ENCODE assay signal across 8 cellular contexts in the genomic region with DNA sequence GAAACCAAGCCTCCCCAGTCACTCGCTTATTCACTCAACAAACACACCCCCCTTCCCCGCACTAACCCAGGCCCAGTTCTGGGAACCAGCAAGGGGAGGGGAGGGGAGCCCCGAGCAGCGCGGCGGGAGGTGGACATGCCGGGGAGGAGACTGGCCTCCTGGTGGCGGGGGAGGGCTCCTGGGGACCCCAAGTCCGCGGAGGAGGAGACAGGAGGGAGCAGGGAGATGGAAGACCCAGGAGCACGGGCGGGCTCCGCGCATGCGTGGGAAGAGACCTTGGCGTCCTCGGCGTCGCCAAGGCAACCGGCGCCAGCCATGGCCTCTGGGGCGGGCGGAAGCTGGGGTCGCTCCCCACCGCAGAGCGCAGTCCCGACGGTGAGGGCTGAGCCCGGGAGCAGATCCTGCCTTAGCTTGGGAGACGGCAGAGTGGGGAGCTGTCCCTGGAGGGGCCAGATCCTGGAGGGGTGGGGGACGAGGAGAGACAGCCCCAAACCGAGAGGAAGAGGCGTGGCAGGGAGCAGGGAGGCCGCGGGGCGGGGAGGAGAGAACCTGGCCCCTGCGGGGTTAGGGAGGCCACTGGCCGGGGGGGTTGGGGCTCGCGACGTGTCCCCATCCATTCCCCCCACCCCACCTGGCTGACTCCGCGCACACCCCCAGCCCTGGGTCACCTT. TPM values are rescaled to one million over a fixed set of nuclear protein-coding genes. Genes with fewer than 3 reads are reported as not detected.
DNase-seq lines count a peak whose midpoint lies in the region.

Gene PRR29 (plus strand): TSS at position 302 of the 671 bp plus-strand sequence. CDS start 14 bp downstream, at position 316.

- H3K9me3 Mint-ChIP-seq in activated CD4-positive, alpha-beta memory T cell treated with anti-CD3 and anti-CD28 coated beads for 36 hours: no peaks in the 10 kb centered on the region

- H2BK12ac ChIP-seq in mesenchymal stem cell (ENCODE audit: low read length in 2 of 2): peak within 1 kb of the TSS in 1 of 2 experiments; percentile 29

- H3K4me1 ChIP-seq in ectodermal cell (ENCODE audit: control insufficient read depth, insufficient read depth, low read length) (peaks cover 3% of the 10 kb centered on the region), mesenchymal stem cell (ENCODE audit: control insufficient read depth, insufficient read depth, low read depth, low read length) (peaks cover 12% of the 10 kb centered on the region)

- H3K27ac ChIP-seq in ectodermal cell (ENCODE audit: insufficient read depth, low read depth, low read length, poor library complexity, severe bottlenecking) (no peak within 1 kb of the TSS), mesenchymal stem cell (ENCODE audit: low read length, poor library complexity, severe bottlenecking) (no peak within 1 kb of the TSS)

- no peak within 1 kb of the TSS for H3K14ac ChIP-seq in mesenchymal stem cell (ENCODE audit: low read length in 2 of 2)

- peak within 1 kb of the TSS; percentile 91 for H2AFZ ChIP-seq in mesenchymal stem cell (ENCODE audit: low read depth, low read length)

- POLR2A ChIA-PET in activated CD4-positive, alpha-beta memory T cell treated with anti-CD3 and anti-CD28 coated beads for 36 hours (lab: Charles Lee): interaction anchor here (1.0 to 1.7 kb wide), 3 partner anchors 20 to 67 kb away, joined by 3 read pairs; no protein-coding TSS in a partner anchor

- no peak within 1 kb of the TSS for H2AK5ac ChIP-seq in mesenchymal stem cell (ENCODE audit: low read length, severe bottlenecking)

- no peak within 1 kb of the TSS for H4K91ac ChIP-seq in mesenchymal stem cell (ENCODE audit: low read length)

- DNase-seq in COLO829 (ENCODE audit: low spot score) (peak; percentile 50), HCEC 1CT (peak; percentile 31), NCI-H226 (peak; percentile 35), mesenchymal stem cell (peak; percentile 74), cerebellar nuclear complex (lab: John Stamatoyannopoulos, UW) (no peak)
- peak; percentile 81 for DNase-seq in activated CD4-positive, alpha-beta memory T cell treated with anti-CD3 and anti-CD28 coated beads for 36 hours
- DNase-seq in stimulated activated CD8-positive, alpha-beta memory T cell treated with anti-CD3 and anti-CD28 coated beads, Interleukin-12 subunit alpha, Interleukin-12 subunit beta, amount 100 ng/mL, for 4 hours (ENCODE audit: low read depth): peak; percentile 57

- peak within 1 kb of the TSS; percentile 79 for H3K9ac ChIP-seq in mesenchymal stem cell (ENCODE audit: low read length)

- peak within 1 kb of the TSS; percentile 28 for H3K27ac Mint-ChIP-seq in activated CD4-positive, alpha-beta memory T cell treated with anti-CD3 and anti-CD28 coated beads for 36 hours

- no peaks in the 10 kb centered on the region for H3K36me3 Mint-ChIP-seq in activated CD4-positive, alpha-beta memory T cell treated with anti-CD3 and anti-CD28 coated beads for 36 hours

- peak within 1 kb of the TSS; percentile 88 for H3K4me3 Mint-ChIP-seq in activated CD4-positive, alpha-beta memory T cell treated with anti-CD3 and anti-CD28 coated beads for 36 hours

- WGBS in ectodermal cell, 2 experiments: 1% methylated on average over 41 to 43 of the region's 43 CpGs
- WGBS in mesenchymal stem cell: 1% methylated on average over 32 of the region's 43 CpGs

- H3K27me3 Mint-ChIP-seq in activated CD4-positive, alpha-beta memory T cell treated with anti-CD3 and anti-CD28 coated beads for 36 hours: peaks cover 3% of the 10 kb centered on the region

- no peaks in the 10 kb centered on the region for H3K79me1 ChIP-seq in mesenchymal stem cell (replicated peaks; ENCODE audit: low read length, poor library complexity, severe bottlenecking)

- peaks cover 29% of the 10 kb centered on the region for H3K4me1 Mint-ChIP-seq in activated CD4-positive, alpha-beta memory T cell treated with anti-CD3 and anti-CD28 coated beads for 36 hours (ENCODE audit: low read depth)

- no peak within 1 kb of the TSS for H2BK120ac ChIP-seq in mesenchymal stem cell (ENCODE audit: low read depth, low read length)

- H3K27me3 ChIP-seq in ectodermal cell (ENCODE audit: control insufficient read depth, insufficient read depth, low read length, poor library complexity, severe bottlenecking) (peaks cover 33% of the 10 kb centered on the region), mesenchymal stem cell (ENCODE audit: control insufficient read depth in 1 of 2, insufficient read depth in 1 of 2, low read length in 2 of 2) (peaks cover 47 to 53% of the 10 kb centered on the region in 2 experiments)

- H3K9me3 ChIP-seq in ectodermal cell (ENCODE audit: control insufficient read depth, low read length) (no peaks in the 10 kb centered on the region), mesenchymal stem cell (ENCODE audit: control insufficient read depth, low read length) (no peaks in the 10 kb centered on the region)

- H3K4me3 ChIP-seq in ectodermal cell (ENCODE audit: insufficient read depth, low read depth, low read length) (peak within 1 kb of the TSS; percentile 69), mesenchymal stem cell (ENCODE audit: insufficient read depth in 1 of 2, low read depth in 1 of 2, low read length in 2 of 2) (peak within 1 kb of the TSS; percentile 60 to 86)

- peak within 1 kb of the TSS; percentile 57 for H4K8ac ChIP-seq in mesenchymal stem cell (ENCODE audit: low read length)

- H2BK5ac ChIP-seq in mesenchymal stem cell (ENCODE audit: low read depth, low read length, poor library complexity, severe bottlenecking): no peak within 1 kb of the TSS

- no peak within 1 kb of the TSS for H3K23ac ChIP-seq in mesenchymal stem cell (ENCODE audit: low read length in 2 of 2)

- H3K36me3 ChIP-seq in ectodermal cell (ENCODE audit: control insufficient read depth, insufficient read depth, low read length) (no peaks in the 10 kb centered on the region), mesenchymal stem cell (ENCODE audit: control insufficient read depth in 1 of 2, insufficient read depth in 2 of 2, low read depth in 1 of 2, low read length in 2 of 2) (no peaks in the 10 kb centered on the region)

- H2BK15ac ChIP-seq in mesenchymal stem cell (ENCODE audit: low read depth, poor library complexity, severe bottlenecking): no peak within 1 kb of the TSS

- peak within 1 kb of the TSS; percentile 63 for H3K4me2 ChIP-seq in mesenchymal stem cell (ENCODE audit: low read length, poor library complexity, severe bottlenecking)

- peak within 1 kb of the TSS in 1 of 2 experiments; percentile 20 for H3K4ac ChIP-seq in mesenchymal stem cell (ENCODE audit: low read depth in 1 of 2, low read length in 2 of 2)

- intact Hi-C loops in activated CD4-positive, alpha-beta memory T cell treated with anti-CD3 and anti-CD28 coated beads for 36 hours (cut with micrococcal nuclease): loop anchor here (1.0 kb wide), 1 partner anchor 27 kb away; no protein-coding TSS in a partner anchor

- H3K18ac ChIP-seq in mesenchymal stem cell (ENCODE audit: low read depth in 1 of 2, low read length in 2 of 2): peak within 1 kb of the TSS; percentile 4 to 75

- CTCF ChIA-PET in activated CD4-positive, alpha-beta memory T cell treated with anti-CD3 and anti-CD28 coated beads for 36 hours (lab: Charles Lee): interaction anchor here (1.4 to 2.4 kb wide), 3 partner anchors 28 to 135 kb away, joined by 3 to 9 read pairs (median 3); no protein-coding TSS in a partner anchor

RNA-seq across cellular contexts. Expression of gene PRR29, which starts in this region (rescaled TPM):
- 1 to 10 TPM; 2.0 to 3.4 TPM for total RNA-seq in activated CD4-positive, alpha-beta memory T cell treated with anti-CD3 and anti-CD28 coated beads for 36 hours
- polyA plus RNA-seq in ectodermal cell (2013, experiment 1 of 4): 0.69 TPM
- polyA plus RNA-seq in ectodermal cell (2013, experiment 2 of 4): 0.68 TPM
- polyA plus RNA-seq in ectodermal cell (2013, experiment 3 of 4): 0.96 TPM
- polyA plus RNA-seq in ectodermal cell (2013, experiment 4 of 4): 0.57 TPM
- polyA plus RNA-seq in mesenchymal stem cell (2013, experiment 1 of 2): 0.26 TPM
- 0.38 TPM for polyA plus RNA-seq in mesenchymal stem cell (2013, experiment 2 of 2)

Comparison
In these comparisons a context has a peak if more than half of its experiments do, and no peak if none do; other contexts are left out.
1. DNase-seq: peak in COLO829 (single experiment), HCEC 1CT (single experiment), NCI-H226 (single experiment), activated CD4-positive, alpha-beta memory T cell treated with anti-CD3 and anti-CD28 coated beads for 36 hours (single experiment), mesenchymal stem cell (single experiment) and stimulated activated CD8-positive, alpha-beta memory T cell treated with anti-CD3 and anti-CD28 coated beads, Interleukin-12 subunit alpha, Interleukin-12 subunit beta, amount 100 ng/mL, for 4 hours (single experiment); none in cerebellar nuclear complex (0 of 2).